Comparison of ENCODE assay signal across 8 cellular contexts in the genomic region with DNA sequence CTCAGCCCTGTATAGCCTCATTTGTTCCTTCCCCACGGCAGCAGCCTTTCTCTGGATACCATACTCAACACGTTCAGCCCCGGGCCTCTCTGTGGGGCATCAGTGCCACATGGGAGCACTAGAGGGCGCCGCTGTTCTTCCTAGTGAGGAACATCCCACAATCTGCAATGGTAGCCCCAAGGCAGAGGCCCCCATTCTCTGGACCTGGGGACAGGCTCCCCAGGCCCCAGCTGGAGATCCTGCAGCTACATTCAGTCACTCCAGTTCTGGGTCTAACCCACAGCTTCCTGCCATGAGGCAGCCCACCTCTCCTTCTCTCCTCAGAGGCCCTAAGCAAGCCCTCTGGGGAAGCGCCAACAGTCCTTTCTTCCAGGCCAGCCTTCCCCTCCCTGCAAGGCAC. TPM values are rescaled to one million over a fixed set of nuclear protein-coding genes. Genes with fewer than 3 reads are reported as not detected.
DNase-seq lines count a peak whose midpoint lies in the region; ATAC-seq and TF ChIP-seq lines count a peak whose summit lies in the region.

No MANE protein-coding gene starts in this region.

- DNase-seq in D341Med (ENCODE audit: low spot score) = peak; percentile 84
- peak in 1 of 2 experiments; percentile 82 for DNase-seq in HL-60 (ENCODE audit: low read depth in 1 of 2, low spot score in 1 of 2)
- DNase-seq in OCI-M2 (lab: John Stamatoyannopoulos, UW; ENCODE audit: unreplicated experiment) = peak; percentile 9
- peak; percentile 88 for DNase-seq in activated T-cell treated with anti-CD3 and anti-CD28 coated beads, Interleukin-2, amount 50 U/mL, for 24 hours
- DNase-seq in fibroblast of lung (ENCODE audit: low read depth in 2 of 2) = peak; percentile 54 to 67
- peak; percentile 87 for DNase-seq in stimulated activated naive CD8-positive, alpha-beta T cell treated with anti-CD3 and anti-CD28 coated beads, Interleukin-15, Interleukin-2, amounts not matched to agents 100 U/mL and 50 U/mL, for 24 hours

- H3K27ac Mint-ChIP-seq in activated T-cell treated with anti-CD3 and anti-CD28 coated beads, Interleukin-2, amount 50 U/mL, for 24 hours = no peak overlapping the region

- H3K9ac ChIP-seq in fibroblast of lung (ENCODE audit: insufficient read depth, low read length) (no peak overlapping the region), neural cell (ENCODE audit: low read length) (no peak overlapping the region)

- peaks cover 19% of the 10 kb centered on the region for H3K36me3 ChIP-seq in fibroblast of lung (ENCODE audit: control insufficient read depth, insufficient read depth, low read length)
- no peaks in the 10 kb centered on the region for H3K36me3 ChIP-seq in neural cell (ENCODE audit: insufficient read depth, low read length)

- peak; percentile 72 for TF ChIP-seq CTCF in HL-60 (IDR thresholded peaks at IDR 0.05; ENCODE audit: insufficient read depth, low read length)
- peak; percentile 93 to 95 for TF ChIP-seq CTCF in fibroblast of lung (conservative IDR thresholded peaks at IDR 0.05 in 1 of 2, IDR thresholded peaks at IDR 0.05 in 1 of 2; ENCODE audit: low read depth in 1 of 2, low read length in 2 of 2)
- peak; percentile 70 for TF ChIP-seq CTCF in neural cell (IDR thresholded peaks at IDR 0.05; ENCODE audit: poor library complexity, severe bottlenecking)

- no peaks in the 10 kb centered on the region for H3K9me3 ChIP-seq in fibroblast of lung (ENCODE audit: control insufficient read depth, insufficient read depth, low read depth, low read length)
- no peaks in the 10 kb centered on the region for H3K9me3 ChIP-seq in neural cell (ENCODE audit: low read length)

- no peak overlapping the region for H3K4me3 ChIP-seq in HL-60 (replicated peaks; ENCODE audit: insufficient read depth, low read length)
- H3K4me3 ChIP-seq in fibroblast of lung (replicated peaks in 1 of 4; ENCODE audit: control extremely low read depth in 1 of 4, insufficient read depth in 1 of 4, low read depth in 3 of 4, low read length in 4 of 4) = no peak overlapping the region
- no peak overlapping the region for H3K4me3 ChIP-seq in neural cell (ENCODE audit: low read length)

- peaks cover 16% of the 10 kb centered on the region for H3K4me1 ChIP-seq in fibroblast of lung (ENCODE audit: control insufficient read depth, extremely low read depth, insufficient read depth, low read length)

- no peak for TF ChIP-seq EP300 in neural cell (conservative IDR thresholded peaks at IDR 0.05; ENCODE audit: poor library complexity, severe bottlenecking)

- H4K20me1 ChIP-seq in fibroblast of lung (ENCODE audit: control insufficient read depth, extremely low read depth, insufficient read depth, low read length) (no peaks in the 10 kb centered on the region), neural cell (ENCODE audit: insufficient read depth) (no peaks in the 10 kb centered on the region)

- H3K27me3 ChIP-seq in HL-60 (ENCODE audit: insufficient read depth, poor library complexity, severe bottlenecking) (peaks cover 2% of the 10 kb centered on the region), fibroblast of lung (ENCODE audit: control insufficient read depth, insufficient read depth, low read length) (no peaks in the 10 kb centered on the region), neural cell (ENCODE audit: insufficient read depth, low read depth, low read length) (no peaks in the 10 kb centered on the region)

- H3K4me1 Mint-ChIP-seq in activated T-cell treated with anti-CD3 and anti-CD28 coated beads, Interleukin-2, amount 50 U/mL, for 24 hours (ENCODE audit: low read depth) = no peaks in the 10 kb centered on the region

- H3F3A ChIP-seq in neural cell (ENCODE audit: insufficient read depth, low read length, poor library complexity, severe bottlenecking) = no peaks in the 10 kb centered on the region

- no peaks in the 10 kb centered on the region for H3K9me2 ChIP-seq in neural cell (ENCODE audit: insufficient read depth, low read length)

- peak; percentile 68 for TF ChIP-seq RAD21 in neural cell (conservative IDR thresholded peaks at IDR 0.05)

- H3K4me2 ChIP-seq in fibroblast of lung (ENCODE audit: extremely low read depth, insufficient read depth, low read length) = no peak overlapping the region
- no peak overlapping the region for H3K4me2 ChIP-seq in neural cell (ENCODE audit: low read length)

- H2AFZ ChIP-seq in fibroblast of lung (ENCODE audit: low read length) = no peak overlapping the region
- H2AFZ ChIP-seq in neural cell (ENCODE audit: low read depth, low read length) = no peak overlapping the region

- no peaks in the 10 kb centered on the region for H3K9me3 Mint-ChIP-seq in activated T-cell treated with anti-CD3 and anti-CD28 coated beads, Interleukin-2, amount 50 U/mL, for 24 hours

- no peak overlapping the region for H3K4me3 Mint-ChIP-seq in activated T-cell treated with anti-CD3 and anti-CD28 coated beads, Interleukin-2, amount 50 U/mL, for 24 hours

- H3K36me3 Mint-ChIP-seq in activated T-cell treated with anti-CD3 and anti-CD28 coated beads, Interleukin-2, amount 50 U/mL, for 24 hours (ENCODE audit: low read depth) = peaks cover 2% of the 10 kb centered on the region

- ATAC-seq in GM21381 (IDR thresholded peaks at IDR 0.05; ENCODE audit: unreplicated experiment) = peak; percentile 86
- ATAC-seq in stimulated activated naive CD8-positive, alpha-beta T cell treated with anti-CD3 and anti-CD28 coated beads, Interleukin-15, Interleukin-2, amounts not matched to agents 100 U/mL and 50 U/mL, for 24 hours = peak; percentile 81

- no peaks in the 10 kb centered on the region for H3K27me3 Mint-ChIP-seq in activated T-cell treated with anti-CD3 and anti-CD28 coated beads, Interleukin-2, amount 50 U/mL, for 24 hours

- peaks cover 45% of the 10 kb centered on the region for H3K79me2 ChIP-seq in fibroblast of lung (ENCODE audit: control insufficient read depth, insufficient read depth, low read length)
- no peaks in the 10 kb centered on the region for H3K79me2 ChIP-seq in neural cell (replicated peaks; ENCODE audit: insufficient read depth, low read length)

- no peak overlapping the region for H3K27ac ChIP-seq in HL-60 (replicated peaks)
- no peak overlapping the region for H3K27ac ChIP-seq in fibroblast of lung (ENCODE audit: insufficient read depth, low read length)
- H3K27ac ChIP-seq in neural cell (ENCODE audit: low read length) = no peak overlapping the region

TF ChIP-seq in neural cell, 6 proteins besides CTCF, POLR2A, EP300 and RAD21:
- TF ChIP-seq SMC3 (conservative IDR thresholded peaks at IDR 0.05; ENCODE audit: poor library complexity) (peak; percentile 65), TAF1 (IDR thresholded peaks at IDR 0.05; ENCODE audit: low read depth) (no peak), POLR2AphosphoS5 (IDR thresholded peaks at IDR 0.05) (no peak), MXI1 (conservative IDR thresholded peaks at IDR 0.05; ENCODE audit: poor library complexity, severe bottlenecking) (no peak), EZH2 (IDR thresholded peaks at IDR 0.05; ENCODE audit: borderline replicate concordance, insufficient read depth, low read length, poor library complexity, severe bottlenecking) (no peak)
- TF ChIP-seq, protein P1, sequence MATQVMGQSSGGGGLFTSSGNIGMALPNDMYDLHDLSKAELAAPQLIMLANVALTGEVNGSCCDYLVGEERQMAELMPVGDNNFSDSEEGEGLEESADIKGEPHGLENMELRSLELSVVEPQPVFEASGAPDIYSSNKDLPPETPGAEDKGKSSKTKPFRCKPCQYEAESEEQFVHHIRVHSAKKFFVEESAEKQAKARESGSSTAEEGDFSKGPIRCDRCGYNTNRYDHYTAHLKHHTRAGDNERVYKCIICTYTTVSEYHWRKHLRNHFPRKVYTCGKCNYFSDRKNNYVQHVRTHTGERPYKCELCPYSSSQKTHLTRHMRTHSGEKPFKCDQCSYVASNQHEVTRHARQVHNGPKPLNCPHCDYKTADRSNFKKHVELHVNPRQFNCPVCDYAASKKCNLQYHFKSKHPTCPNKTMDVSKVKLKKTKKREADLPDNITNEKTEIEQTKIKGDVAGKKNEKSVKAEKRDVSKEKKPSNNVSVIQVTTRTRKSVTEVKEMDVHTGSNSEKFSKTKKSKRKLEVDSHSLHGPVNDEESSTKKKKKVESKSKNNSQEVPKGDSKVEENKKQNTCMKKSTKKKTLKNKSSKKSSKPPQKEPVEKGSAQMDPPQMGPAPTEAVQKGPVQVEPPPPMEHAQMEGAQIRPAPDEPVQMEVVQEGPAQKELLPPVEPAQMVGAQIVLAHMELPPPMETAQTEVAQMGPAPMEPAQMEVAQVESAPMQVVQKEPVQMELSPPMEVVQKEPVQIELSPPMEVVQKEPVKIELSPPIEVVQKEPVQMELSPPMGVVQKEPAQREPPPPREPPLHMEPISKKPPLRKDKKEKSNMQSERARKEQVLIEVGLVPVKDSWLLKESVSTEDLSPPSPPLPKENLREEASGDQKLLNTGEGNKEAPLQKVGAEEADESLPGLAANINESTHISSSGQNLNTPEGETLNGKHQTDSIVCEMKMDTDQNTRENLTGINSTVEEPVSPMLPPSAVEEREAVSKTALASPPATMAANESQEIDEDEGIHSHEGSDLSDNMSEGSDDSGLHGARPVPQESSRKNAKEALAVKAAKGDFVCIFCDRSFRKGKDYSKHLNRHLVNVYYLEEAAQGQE (IDR thresholded peaks at IDR 0.05; ENCODE audit: borderline replicate concordance) = no peak
TF ChIP-seq in neural cell: peak in this region for 1.

RNA-seq across cellular contexts. Expression of a gene that starts 14.2 kb away (rescaled TPM):
- 10.0 and 13.9 TPM in 2 replicates for total RNA-seq in fibroblast of lung
- 5.8 and 11.0 TPM in 2 replicates for polyA plus RNA-seq in fibroblast of lung
- 5.7 and 11.0 TPM in 2 replicates for polyA plus RNA-seq in fibroblast of lung (2012)
- 14.8 and 24.7 TPM in 2 replicates for polyA minus RNA-seq in fibroblast of lung (ENCODE audit: low replicate concordance)
- 5.8 and 6.7 TPM in 2 replicates for polyA plus RNA-seq in neural cell
- 6.8 and 10.7 TPM in 2 replicates for polyA minus RNA-seq in neural cell

RNA-seq across cellular contexts. Expression of a gene that starts 27.1 kb away (rescaled TPM):
- 22.3 and 35.0 TPM in 2 replicates for total RNA-seq in fibroblast of lung
- polyA plus RNA-seq in fibroblast of lung = 27.7 TPM in 2 replicates
- 29.7 and 35.4 TPM in 2 replicates for polyA plus RNA-seq in fibroblast of lung (2012)
- polyA minus RNA-seq in fibroblast of lung (ENCODE audit: low replicate concordance) = 68.2 and 91.5 TPM in 2 replicates
- 2.6 and 3.3 TPM in 2 replicates for polyA plus RNA-seq in neural cell
- polyA minus RNA-seq in neural cell = 7.4 and 8.0 TPM in 2 replicates
